ENCODE assay signal across 1 cellular context in genomic region chr12:110846615-110847566, GRCh38.
TF ChIP-seq lines count a peak whose summit lies in the region.

Gene CCDC63 (plus strand): TSS chr12:110846987. CDS start chr12:110852955, 5,968 bp downstream.

TF ChIP-seq in GM23338, 12 proteins besides CTCF, POLR2A, EP300 and RAD21 (continued from another document):
- TF ChIP-seq ZNF462 (CRISPR knock-in tag; IDR thresholded peaks at IDR 0.05) (no peak), POLR2AphosphoS5 (IDR thresholded peaks at IDR 0.05; ENCODE audit: low read depth) (peak; percentile 50), NANOG (IDR thresholded peaks at IDR 0.05; ENCODE audit: borderline replicate concordance) (no peak), ZNF331 (CRISPR knock-in tag; IDR thresholded peaks at IDR 0.05; ENCODE audit: low read depth) (no peak)
TF ChIP-seq in GM23338: peak in this region for 1.
